In the genomic region with DNA sequence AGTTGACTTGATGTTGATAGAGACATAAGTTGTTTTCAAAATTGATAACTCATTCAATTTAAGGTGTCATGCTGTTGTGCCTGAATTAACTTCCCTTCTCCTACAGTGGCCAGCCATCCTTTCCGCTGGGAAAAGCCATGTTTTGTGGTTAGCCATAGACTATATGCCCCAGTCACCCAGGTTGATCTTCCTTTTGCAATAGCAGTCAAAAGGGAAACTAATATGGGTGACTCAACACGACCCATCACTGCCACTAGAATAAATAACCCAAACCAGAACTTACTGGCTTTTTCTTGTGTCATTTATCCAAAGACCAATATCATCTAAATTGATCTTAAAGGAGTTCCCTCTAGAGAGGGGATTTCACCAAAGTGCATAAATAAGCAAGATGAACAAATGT, we compare ENCODE assay signal across 35 cellular contexts.
DNase-seq lines count a peak whose midpoint lies in the region; ATAC-seq, FAIRE-seq and TF ChIP-seq lines count a peak whose summit lies in the region.
"Had no signal": no experiment of that assay in that cellular context is flagged by ENCODE, and none has a peak within 500 bp of the region (broad histone marks: within the 10 kb centered on the region; RNA-seq: fewer than 3 reads in every experiment).

No MANE protein-coding gene starts in this region.

- RAD21 ChIA-PET in GM12878 (lab: Charles Lee; ENCODE audit: unreplicated experiment) = interaction anchor here (1.2 kb wide), 1 partner anchor 66 kb away, joined by 3 read pairs; no protein-coding TSS in a partner anchor

- POLR2A ChIA-PET in GM12878 (lab: Charles Lee) = no interaction called here

- H3K4me3 Mint-ChIP-seq in stimulated activated memory B cell treated with anti-CD40 and anti-IgM and Interleukin-4, amounts not matched to agents 10 μg/mL and 1 μg/mL and 100 μg/mL, for 72 hours = no peak overlapping the region
- H3K4me3 Mint-ChIP-seq: activated naive CD8-positive, alpha-beta T cell treated with anti-CD3 and anti-CD28 coated beads for 36 hours; activated T-helper 17 cell treated with anti-CD3 and anti-CD28 coated beads, Interleukin-2, amount 50 U/mL, for 72 hours; naive thymus-derived CD4-positive, alpha-beta T cell; T-cell had no signal

- H3K4me3 ChIP-seq in AG10803 (ENCODE audit: low read length) (no peak overlapping the region), GM12878 (no peak overlapping the region)
- H3K4me3 ChIP-seq: BLaER1 treated with 17β-estradiol and CSF1 and Interleukin-3, amounts not matched to agents 10 nM and 100 nM; left lung; transverse colon had no signal

- no peaks in the 10 kb centered on the region for H3K4me1 Mint-ChIP-seq in stimulated activated memory B cell treated with anti-CD40 and anti-IgM and Interleukin-4, amounts not matched to agents 10 μg/mL and 1 μg/mL and 100 μg/mL, for 72 hours
- H3K4me1 Mint-ChIP-seq: activated naive CD8-positive, alpha-beta T cell treated with anti-CD3 and anti-CD28 coated beads for 36 hours; activated T-helper 17 cell treated with anti-CD3 and anti-CD28 coated beads, Interleukin-2, amount 50 U/mL, for 72 hours; naive thymus-derived CD4-positive, alpha-beta T cell; T-cell had no signal

- TF ChIP-seq CTCF in AG10803 (conservative IDR thresholded peaks at IDR 0.05; ENCODE audit: low read length) (no peak), GM12878 (IDR thresholded peaks at IDR 0.05 in 2 of 3, conservative IDR thresholded peaks at IDR 0.05 in 1 of 3; ENCODE audit: control insufficient read depth in 2 of 3, extremely low read depth in 1 of 3, insufficient read depth in 1 of 3, low read depth in 3 of 3, low read length in 3 of 3) (no peak)

- H2AFZ ChIP-seq in GM12878 (ENCODE audit: control insufficient read depth, low read depth, low read length) = no peak overlapping the region

- no peaks in the 10 kb centered on the region for H3K36me3 Mint-ChIP-seq in stimulated activated memory B cell treated with anti-CD40 and anti-IgM and Interleukin-4, amounts not matched to agents 10 μg/mL and 1 μg/mL and 100 μg/mL, for 72 hours
- H3K36me3 Mint-ChIP-seq: activated naive CD8-positive, alpha-beta T cell treated with anti-CD3 and anti-CD28 coated beads for 36 hours; T-cell had no signal

- in situ Hi-C loops in GM12878 (cut with MboI) = no loop called here

- no peak overlapping the region for H3K27ac Mint-ChIP-seq in stimulated activated memory B cell treated with anti-CD40 and anti-IgM and Interleukin-4, amounts not matched to agents 10 μg/mL and 1 μg/mL and 100 μg/mL, for 72 hours
- H3K27ac Mint-ChIP-seq: activated naive CD8-positive, alpha-beta T cell treated with anti-CD3 and anti-CD28 coated beads for 36 hours; activated T-helper 17 cell treated with anti-CD3 and anti-CD28 coated beads, Interleukin-2, amount 50 U/mL, for 72 hours; naive thymus-derived CD4-positive, alpha-beta T cell; T-cell had no signal

- H3K9ac ChIP-seq in GM12878 (ENCODE audit: control insufficient read depth, insufficient read depth, low read length) = no peak overlapping the region
- H3K9ac ChIP-seq: BLaER1 treated with 17β-estradiol and CSF1 and Interleukin-3, amounts not matched to agents 10 nM and 100 nM had no signal

- CTCF ChIA-PET in GM12878 (lab: Yijun Ruan, JAX) = interaction anchor here (1.3 to 22.6 kb wide), 2 partner anchors 10 to 119 kb away, joined by 3 to 323 read pairs; no protein-coding TSS in a partner anchor

- H3K27me3 Mint-ChIP-seq in stimulated activated memory B cell treated with anti-CD40 and anti-IgM and Interleukin-4, amounts not matched to agents 10 μg/mL and 1 μg/mL and 100 μg/mL, for 72 hours = no peaks in the 10 kb centered on the region

- 59% methylated on average over 2 of the region's 2 CpGs for WGBS in GM12878 (ENCODE audit: insufficient coverage, insufficient replicate concordance, low lambda C conversion rate, missing lambda C conversion rate)

- SMC1A ChIA-PET in GM12878 (lab: Charles Lee; ENCODE audit: uncharacterized antibody, unreplicated experiment) = interaction anchor here (0.7 to 7.0 kb wide), 4 partner anchors 8 to 116 kb away, joined by 3 to 74 read pairs (median 8); no protein-coding TSS in a partner anchor

- no peak for TF ChIP-seq EP300 in GM12878 (IDR thresholded peaks at IDR 0.05; ENCODE audit: borderline replicate concordance in 1 of 2, control insufficient read depth in 1 of 2, low read depth in 2 of 2, low read length in 2 of 2)

- peaks cover 5% of the 10 kb centered on the region for H3K9me3 Mint-ChIP-seq in stimulated activated memory B cell treated with anti-CD40 and anti-IgM and Interleukin-4, amounts not matched to agents 10 μg/mL and 1 μg/mL and 100 μg/mL, for 72 hours
- H3K9me3 Mint-ChIP-seq: activated T-helper 17 cell treated with anti-CD3 and anti-CD28 coated beads, Interleukin-2, amount 50 U/mL, for 72 hours; T-cell had no signal

- H3K4me2 ChIP-seq in GM12878 (ENCODE audit: control insufficient read depth, insufficient read depth) = no peak overlapping the region
- H3K4me2 ChIP-seq: BLaER1 treated with 17β-estradiol and CSF1 and Interleukin-3, amounts not matched to agents 10 nM and 100 nM had no signal

- intact Hi-C loops in GM12878 (cut with micrococcal nuclease; ENCODE audit: unreplicated experiment) = no loop called here

- BruUV-seq in GM12878 (replicated peaks; lab: Mats Ljungman, UMichigan) = no TSS peak

- no peak for TF ChIP-seq POLR2A in GM12878 (IDR thresholded peaks at IDR 0.05; ENCODE audit: low read depth, low read length)

- no peaks in the 10 kb centered on the region for H3K79me2 ChIP-seq in GM12878 (ENCODE audit: control insufficient read depth, insufficient read depth, low read length)

- H3K36me3 ChIP-seq in GM12878 (ENCODE audit: control insufficient read depth in 2 of 2, insufficient read depth in 2 of 2, low read length in 1 of 2) = no peaks in the 10 kb centered on the region
- H3K36me3 ChIP-seq: BLaER1 treated with 17β-estradiol and CSF1 and Interleukin-3, amounts not matched to agents 10 nM and 100 nM; left lung; transverse colon had no signal

- peaks cover 3% of the 10 kb centered on the region; the same call in 2 of the 3 replicates for H3K9me3 ChIP-seq in GM12878 (replicated peaks; ENCODE audit: control insufficient read depth, insufficient read depth, low read length)
- H3K9me3 ChIP-seq: transverse colon had no signal

- peaks cover 8% of the 10 kb centered on the region; the same call in 1 of the 2 replicates for H3K4me1 ChIP-seq in GM12878 (ENCODE audit: control insufficient read depth, insufficient read depth, low read length)
- H3K4me1 ChIP-seq: BLaER1 treated with 17β-estradiol and CSF1 and Interleukin-3, amounts not matched to agents 10 nM and 100 nM; transverse colon had no signal

- H3K27ac ChIP-seq in GM12878 (ENCODE audit: control insufficient read depth, insufficient read depth) = no peak overlapping the region
- H3K27ac ChIP-seq: BLaER1 treated with 17β-estradiol and CSF1 and Interleukin-3, amounts not matched to agents 10 nM and 100 nM; left lung; transverse colon had no signal

- peak; percentile 38 for FAIRE-seq in GM12878 (lab: Jason Lieb, UNC)
- FAIRE-seq: GM18507, TTC549 had no signal

- no peaks in the 10 kb centered on the region for H4K20me1 ChIP-seq in GM12878 (ENCODE audit: control insufficient read depth, insufficient read depth)
- H4K20me1 ChIP-seq: BLaER1 treated with 17β-estradiol and CSF1 and Interleukin-3, amounts not matched to agents 10 nM and 100 nM had no signal

- no peaks in the 10 kb centered on the region for H3K27me3 ChIP-seq in GM12878 (replicated peaks in 1 of 2; ENCODE audit: control insufficient read depth in 2 of 2, insufficient read depth in 2 of 2, low read length in 1 of 2)
- H3K27me3 ChIP-seq: BLaER1 treated with 17β-estradiol and CSF1 and Interleukin-3, amounts not matched to agents 10 nM and 100 nM; left lung; transverse colon had no signal

- DNase-seq in AG10803 (ENCODE audit: low read depth) (peak; percentile 15), LHCN-M2 (ENCODE audit: low read depth) (peak; percentile 51), GM12878 (ENCODE audit: low read depth, low spot score) (no peak), kidney tubule cell (ENCODE audit: low spot score) (peak; percentile 78), activated gamma-delta T cell (lab: John Stamatoyannopoulos, UW) (no peak)
- DNase-seq: ACHN; activated CD4-positive, alpha-beta T cell treated with anti-CD3 and anti-CD28 coated beads, Interleukin-2, amount 50 U/mL, for 48 hours; activated naive CD8-positive, alpha-beta T cell treated with anti-CD3 and anti-CD28 coated beads for 36 hours; aorta; caudate nucleus; COR-L47; cortex of kidney; DMS53; GF-D8; KG1; left lung; naive thymus-derived CD4-positive, alpha-beta T cell; NCI-H1048; NCI-H1694 treated with DMSO at 0.1 percent for 48 hours; NCI-H2171 treated with DMSO at 0.1 percent for 48 hours; NCI-H524; RPMI8226; stimulated activated CD4-positive, alpha-beta T cell treated with anti-CD3 and anti-CD28 coated beads, Interleukin-2, amount 100 ng/mL, for 24 hours; T-cell; transverse colon had no signal

- ATAC-seq in GM12878 (no peak), GM18873 (IDR thresholded peaks at IDR 0.05; ENCODE audit: low FRiP score, unreplicated experiment) (no peak), HG03571 (IDR thresholded peaks at IDR 0.05; ENCODE audit: unreplicated experiment) (no peak)
- ATAC-seq in stimulated activated memory B cell treated with anti-CD40 and anti-IgM and Interleukin-4, amounts not matched to agents 10 μg/mL and 1 μg/mL and 100 μg/mL, for 72 hours = no peak
- ATAC-seq: activated CD4-positive, CD25-positive, alpha-beta regulatory T cell treated with anti-CD3 and anti-CD28 coated beads, Interleukin-2, amount 50 U/mL, for 24 hours; activated T-helper 17 cell treated with anti-CD3 and anti-CD28 coated beads, Interleukin-2, amount 50 U/mL, for 72 hours; esophagus mucosa; HCT116; left lung; naive thymus-derived CD4-positive, alpha-beta T cell; T-cell had no signal

- TF ChIP-seq RAD21 in GM12878 (IDR thresholded peaks at IDR 0.05; ENCODE audit: insufficient read depth, low read depth, low read length) = no peak

TF ChIP-seq in GM12878, 131 proteins besides CTCF, POLR2A, EP300 and RAD21:
- TF ChIP-seq ZNF207 (IDR thresholded peaks at IDR 0.05; ENCODE audit: borderline replicate concordance) (no peak), GATAD2B (conservative IDR thresholded peaks at IDR 0.05; ENCODE audit: low read depth) (no peak), RCOR1 (conservative IDR thresholded peaks at IDR 0.05; ENCODE audit: low read depth, low read length) (no peak), SMARCA5 (IDR thresholded peaks at IDR 0.05) (no peak), ZNF24 (IDR thresholded peaks at IDR 0.05) (no peak)

Comparison
In these comparisons a context has a peak if more than half of its experiments do, and no peak if none do; other contexts are left out.
1. DNase-seq: peak in AG10803 (single experiment), LHCN-M2 (single experiment) and kidney tubule cell (single experiment); none in GM12878 (single experiment) and activated gamma-delta T cell (single experiment).